8 cellular contexts compared by ENCODE assay signal in genomic region chr19:531753-532571, GRCh38. TPM values are rescaled to one million over a fixed set of nuclear protein-coding genes. Genes with fewer than 3 reads are reported as not detected.
DNase-seq lines count a peak whose midpoint lies in the region; ATAC-seq and TF ChIP-seq lines count a peak whose summit lies in the region.

CDC34 (plus strand) TSS chr19:531760; CDS start chr19:531932, 172 bp downstream.

- H3K27ac ChIP-seq in muscle layer of colon (ENCODE audit: low read depth, low read length) = peak within 1 kb of the TSS; percentile 99

- peak within 1 kb of the TSS; percentile 96 for H3K4me3 ChIP-seq in HAP-1
- no peak within 1 kb of the TSS for H3K4me3 ChIP-seq in endocrine pancreas (ENCODE audit: control insufficient read depth, insufficient read depth, low read length)
- peak within 1 kb of the TSS; percentile 64 to 92 for H3K4me3 ChIP-seq in muscle layer of colon (ENCODE audit: low read depth in 1 of 2, low read length in 2 of 2)

- no peaks in the 10 kb centered on the region for H3K27me3 ChIP-seq in HAP-1 (ENCODE audit: low read depth)
- no peaks in the 10 kb centered on the region for H3K27me3 ChIP-seq in endocrine pancreas (ENCODE audit: control insufficient read depth, insufficient read depth, low read length)
- H3K27me3 ChIP-seq in muscle layer of colon (ENCODE audit: control insufficient read depth in 1 of 2, insufficient read depth in 2 of 2, low read length in 2 of 2) = no peaks in the 10 kb centered on the region

- peak; percentile 18 for ATAC-seq in GM18502 (IDR thresholded peaks at IDR 0.05; ENCODE audit: poor library complexity, unreplicated experiment)
- no peak for ATAC-seq in HG03196 (IDR thresholded peaks at IDR 0.05; ENCODE audit: unreplicated experiment)

- H3K36me3 ChIP-seq in HAP-1 (replicated peaks) (peaks cover 31% of the 10 kb centered on the region), endocrine pancreas (ENCODE audit: control insufficient read depth, insufficient read depth, low read length) (peaks cover 2% of the 10 kb centered on the region), muscle layer of colon (ENCODE audit: insufficient read depth, low read length) (peaks cover 19% of the 10 kb centered on the region)

- H3K9me3 ChIP-seq in HAP-1 (no peaks in the 10 kb centered on the region), endocrine pancreas (ENCODE audit: control insufficient read depth, low read length) (no peaks in the 10 kb centered on the region), muscle layer of colon (ENCODE audit: low read length) (no peaks in the 10 kb centered on the region)

- H3K4me1 ChIP-seq in HAP-1 (peaks cover 9% of the 10 kb centered on the region), endocrine pancreas (ENCODE audit: control insufficient read depth, insufficient read depth, low read length) (no peaks in the 10 kb centered on the region), muscle layer of colon (ENCODE audit: insufficient read depth, low read length) (peaks cover 28% of the 10 kb centered on the region)

- H3K9ac ChIP-seq in endocrine pancreas (ENCODE audit: control insufficient read depth, insufficient read depth, low read length) (peak within 1 kb of the TSS; percentile 89), muscle layer of colon (ENCODE audit: low read length) (peak within 1 kb of the TSS; percentile 46)

- DNase-seq in HAP-1 (ENCODE audit: low spot score in 2 of 2) (no peak), NCI-H345 treated with DMSO at 0.1 percent for 48 hours (lab: John Stamatoyannopoulos, UW; ENCODE audit: unreplicated experiment) (no peak), DMS153 treated with DMSO at 0.1 percent for 48 hours (lab: John Stamatoyannopoulos, UW; ENCODE audit: unreplicated experiment) (no peak)

- in situ Hi-C loops in HAP-1 (cut with MboI; ENCODE audit: low sequenced_read_pairs) = no loop called here

TF ChIP-seq in PFSK-1, 5 proteins besides CTCF, POLR2A, EP300 and RAD21:
- 0 out of 2 replicates have a peak, but pooled peaks have one; percentile 2 for TF ChIP-seq POLR2AphosphoS5 (IDR thresholded peaks at IDR 0.05; ENCODE audit: low read depth, low read length)
- TF ChIP-seq, protein P1, sequence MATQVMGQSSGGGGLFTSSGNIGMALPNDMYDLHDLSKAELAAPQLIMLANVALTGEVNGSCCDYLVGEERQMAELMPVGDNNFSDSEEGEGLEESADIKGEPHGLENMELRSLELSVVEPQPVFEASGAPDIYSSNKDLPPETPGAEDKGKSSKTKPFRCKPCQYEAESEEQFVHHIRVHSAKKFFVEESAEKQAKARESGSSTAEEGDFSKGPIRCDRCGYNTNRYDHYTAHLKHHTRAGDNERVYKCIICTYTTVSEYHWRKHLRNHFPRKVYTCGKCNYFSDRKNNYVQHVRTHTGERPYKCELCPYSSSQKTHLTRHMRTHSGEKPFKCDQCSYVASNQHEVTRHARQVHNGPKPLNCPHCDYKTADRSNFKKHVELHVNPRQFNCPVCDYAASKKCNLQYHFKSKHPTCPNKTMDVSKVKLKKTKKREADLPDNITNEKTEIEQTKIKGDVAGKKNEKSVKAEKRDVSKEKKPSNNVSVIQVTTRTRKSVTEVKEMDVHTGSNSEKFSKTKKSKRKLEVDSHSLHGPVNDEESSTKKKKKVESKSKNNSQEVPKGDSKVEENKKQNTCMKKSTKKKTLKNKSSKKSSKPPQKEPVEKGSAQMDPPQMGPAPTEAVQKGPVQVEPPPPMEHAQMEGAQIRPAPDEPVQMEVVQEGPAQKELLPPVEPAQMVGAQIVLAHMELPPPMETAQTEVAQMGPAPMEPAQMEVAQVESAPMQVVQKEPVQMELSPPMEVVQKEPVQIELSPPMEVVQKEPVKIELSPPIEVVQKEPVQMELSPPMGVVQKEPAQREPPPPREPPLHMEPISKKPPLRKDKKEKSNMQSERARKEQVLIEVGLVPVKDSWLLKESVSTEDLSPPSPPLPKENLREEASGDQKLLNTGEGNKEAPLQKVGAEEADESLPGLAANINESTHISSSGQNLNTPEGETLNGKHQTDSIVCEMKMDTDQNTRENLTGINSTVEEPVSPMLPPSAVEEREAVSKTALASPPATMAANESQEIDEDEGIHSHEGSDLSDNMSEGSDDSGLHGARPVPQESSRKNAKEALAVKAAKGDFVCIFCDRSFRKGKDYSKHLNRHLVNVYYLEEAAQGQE (IDR thresholded peaks at IDR 0.05; ENCODE audit: insufficient read depth in 1 of 2, low read depth in 2 of 2, low read length in 2 of 2) = 0 out of 4 replicates have a peak, but pooled peaks of 1 of the 2 experiments have one; percentile 11
- no peak for TF ChIP-seq TAF1 (IDR thresholded peaks at IDR 0.05; ENCODE audit: borderline replicate concordance, insufficient read depth, low read length)

RNA-seq across cellular contexts. Expression of gene CDC34, which starts in this region (rescaled TPM):
- 241 TPM for polyA plus RNA-seq in PFSK-1 (2012; ENCODE audit: insufficient read length, low read depth)
